9 cellular contexts compared by ENCODE assay signal in the genomic region with DNA sequence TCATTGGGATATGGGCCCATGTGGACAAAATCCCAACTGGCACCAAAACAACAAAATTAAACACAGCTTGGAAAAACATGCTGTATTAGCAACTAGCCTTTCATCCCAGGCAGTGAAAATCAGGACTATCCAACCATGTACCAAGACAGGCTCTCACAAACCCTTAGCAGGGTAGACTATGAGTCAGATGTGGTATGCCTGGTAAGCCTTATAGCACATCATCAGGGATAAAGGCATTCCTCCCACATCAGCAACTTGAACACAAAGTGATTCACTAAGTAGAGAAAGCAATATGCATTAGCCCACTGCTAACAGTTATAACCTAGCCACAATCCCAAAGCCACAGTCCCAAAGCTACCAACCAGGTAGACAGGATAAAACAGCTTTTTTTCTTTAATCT.
DNase-seq lines count a peak whose midpoint lies in the region; ATAC-seq and TF ChIP-seq lines count a peak whose summit lies in the region.
"Had no signal": no experiment of that assay in that cellular context is flagged by ENCODE, and none has a peak within 500 bp of the region (broad histone marks: within the 10 kb centered on the region; RNA-seq: fewer than 3 reads in every experiment).

No MANE protein-coding gene starts in this region.

- no peaks in the 10 kb centered on the region for H3K9me3 ChIP-seq in WERI-Rb-1 (ENCODE audit: severe bottlenecking)

- no peaks in the 10 kb centered on the region for H3K36me3 ChIP-seq in WERI-Rb-1

- TF ChIP-seq CTCF in AG09319 (IDR thresholded peaks at IDR 0.05; ENCODE audit: low read depth, low read length) (no peak), WERI-Rb-1 (IDR thresholded peaks at IDR 0.05; ENCODE audit: low read depth, low read length) (no peak)

- ATAC-seq in HG02759 (IDR thresholded peaks at IDR 0.05; ENCODE audit: unreplicated experiment) (peak; percentile 44), GM18498 (IDR thresholded peaks at IDR 0.05; ENCODE audit: unreplicated experiment) (no peak)

- H3K27me3 ChIP-seq in WERI-Rb-1 (ENCODE audit: insufficient read depth, low read depth, severe bottlenecking): no peaks in the 10 kb centered on the region

- DNase-seq in AG09319 (ENCODE audit: extremely low read depth, low read depth): peak; percentile 62
- peak; percentile 16 for DNase-seq in WERI-Rb-1
- DNase-seq in hepatic stellate cell (ENCODE audit: low spot score): peak; percentile 63
- no peak for DNase-seq in COLO668 (lab: John Stamatoyannopoulos, UW; ENCODE audit: unreplicated experiment)
- no peak for DNase-seq in D341Med (ENCODE audit: low spot score)
- no peak for DNase-seq in midbrain (lab: John Stamatoyannopoulos, UW)
- DNase-seq: NCI-H526 treated with DMSO at 0.1 percent for 48 hours had no signal

- no peak overlapping the region for H3K4me3 ChIP-seq in WERI-Rb-1 (ENCODE audit: low read depth, low read length)

- H3K27ac ChIP-seq in WERI-Rb-1: no peak overlapping the region

Comparison
In these comparisons a context has a peak if more than half of its experiments do, and no peak if none do; other contexts are left out.
1. DNase-seq: peak in AG09319 (single experiment), WERI-Rb-1 (single experiment) and hepatic stellate cell (single experiment); none in COLO668 (single experiment), D341Med (single experiment) and midbrain (single experiment).